ENCODE assay signal across 1 cellular context in genomic region chr12:53757095-53757770, GRCh38.
A peak's percentile ranks its signal among the peaks of the same experiment; 100 is the strongest.
TF ChIP-seq lines count a peak whose summit lies in the region.

No MANE protein-coding gene starts in this region.

TF ChIP-seq in GM12878, 131 proteins besides CTCF, POLR2A, EP300 and RAD21 (continued from another document and continues in another):
- TF ChIP-seq, protein P1, sequence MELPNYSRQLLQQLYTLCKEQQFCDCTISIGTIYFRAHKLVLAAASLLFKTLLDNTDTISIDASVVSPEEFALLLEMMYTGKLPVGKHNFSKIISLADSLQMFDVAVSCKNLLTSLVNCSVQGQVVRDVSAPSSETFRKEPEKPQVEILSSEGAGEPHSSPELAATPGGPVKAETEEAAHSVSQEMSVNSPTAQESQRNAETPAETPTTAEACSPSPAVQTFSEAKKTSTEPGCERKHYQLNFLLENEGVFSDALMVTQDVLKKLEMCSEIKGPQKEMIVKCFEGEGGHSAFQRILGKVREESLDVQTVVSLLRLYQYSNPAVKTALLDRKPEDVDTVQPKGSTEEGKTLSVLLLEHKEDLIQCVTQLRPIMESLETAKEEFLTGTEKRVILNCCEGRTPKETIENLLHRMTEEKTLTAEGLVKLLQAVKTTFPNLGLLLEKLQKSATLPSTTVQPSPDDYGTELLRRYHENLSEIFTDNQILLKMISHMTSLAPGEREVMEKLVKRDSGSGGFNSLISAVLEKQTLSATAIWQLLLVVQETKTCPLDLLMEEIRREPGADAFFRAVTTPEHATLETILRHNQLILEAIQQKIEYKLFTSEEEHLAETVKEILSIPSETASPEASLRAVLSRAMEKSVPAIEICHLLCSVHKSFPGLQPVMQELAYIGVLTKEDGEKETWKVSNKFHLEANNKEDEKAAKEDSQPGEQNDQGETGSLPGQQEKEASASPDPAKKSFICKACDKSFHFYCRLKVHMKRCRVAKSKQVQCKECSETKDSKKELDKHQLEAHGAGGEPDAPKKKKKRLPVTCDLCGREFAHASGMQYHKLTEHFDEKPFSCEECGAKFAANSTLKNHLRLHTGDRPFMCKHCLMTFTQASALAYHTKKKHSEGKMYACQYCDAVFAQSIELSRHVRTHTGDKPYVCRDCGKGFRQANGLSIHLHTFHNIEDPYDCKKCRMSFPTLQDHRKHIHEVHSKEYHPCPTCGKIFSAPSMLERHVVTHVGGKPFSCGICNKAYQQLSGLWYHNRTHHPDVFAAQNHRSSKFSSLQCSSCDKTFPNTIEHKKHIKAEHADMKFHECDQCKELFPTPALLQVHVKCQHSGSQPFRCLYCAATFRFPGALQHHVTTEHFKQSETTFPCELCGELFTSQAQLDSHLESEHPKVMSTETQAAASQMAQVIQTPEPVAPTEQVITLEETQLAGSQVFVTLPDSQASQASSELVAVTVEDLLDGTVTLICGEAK (IDR thresholded peaks at IDR 0.05; ENCODE audit: borderline replicate concordance), result peak; percentile 47; the same call in 1 of the 2 replicates
- no peak for TF ChIP-seq SMAD5 (IDR thresholded peaks at IDR 0.05; ENCODE audit: low read depth)
- no peak for TF ChIP-seq FOXK2 (IDR thresholded peaks at IDR 0.05)
- TF ChIP-seq ZNF207 (IDR thresholded peaks at IDR 0.05; ENCODE audit: borderline replicate concordance), result peak; percentile 49; the same call in 1 of the 2 replicates
- 0 out of 2 replicates have a peak, but pooled peaks have one; percentile 34 for TF ChIP-seq TCF12 (IDR thresholded peaks at IDR 0.05; ENCODE audit: low read depth, low read length)
- TF ChIP-seq SPI1 (IDR thresholded peaks at IDR 0.05; ENCODE audit: borderline replicate concordance, insufficient read depth, low read depth, low read length), result no peak
- no peak for TF ChIP-seq MLLT1 (IDR thresholded peaks at IDR 0.05)
- peak; percentile 98 for TF ChIP-seq CUX1 (IDR thresholded peaks at IDR 0.05; ENCODE audit: insufficient replicate concordance, low read depth, low read length)
- no peak for TF ChIP-seq ZSCAN29 (IDR thresholded peaks at IDR 0.05)
- TF ChIP-seq POLR2AphosphoS2 (IDR thresholded peaks at IDR 0.05; ENCODE audit: low read depth, low read length), result no peak
- TF ChIP-seq SMAD1 (IDR thresholded peaks at IDR 0.05; ENCODE audit: low read depth, partially characterized antibody), result no peak
- no peak for TF ChIP-seq ZBTB11 (CRISPR knock-in tag; IDR thresholded peaks at IDR 0.05)
- TF ChIP-seq ATF7 (IDR thresholded peaks at IDR 0.05; ENCODE audit: low read depth), result peak; percentile 64
- no peak for TF ChIP-seq FOS (IDR thresholded peaks at IDR 0.05; ENCODE audit: borderline replicate concordance, extremely low read depth, insufficient read length)
- no peak for TF ChIP-seq PAX8 (IDR thresholded peaks at IDR 0.05)
- TF ChIP-seq EED (IDR thresholded peaks at IDR 0.05; ENCODE audit: low read depth), result no peak
- no peak for TF ChIP-seq SMARCA5 (IDR thresholded peaks at IDR 0.05)
- TF ChIP-seq, protein P2, sequence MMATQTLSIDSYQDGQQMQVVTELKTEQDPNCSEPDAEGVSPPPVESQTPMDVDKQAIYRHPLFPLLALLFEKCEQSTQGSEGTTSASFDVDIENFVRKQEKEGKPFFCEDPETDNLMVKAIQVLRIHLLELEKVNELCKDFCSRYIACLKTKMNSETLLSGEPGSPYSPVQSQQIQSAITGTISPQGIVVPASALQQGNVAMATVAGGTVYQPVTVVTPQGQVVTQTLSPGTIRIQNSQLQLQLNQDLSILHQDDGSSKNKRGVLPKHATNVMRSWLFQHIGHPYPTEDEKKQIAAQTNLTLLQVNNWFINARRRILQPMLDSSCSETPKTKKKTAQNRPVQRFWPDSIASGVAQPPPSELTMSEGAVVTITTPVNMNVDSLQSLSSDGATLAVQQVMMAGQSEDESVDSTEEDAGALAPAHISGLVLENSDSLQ (IDR thresholded peaks at IDR 0.05), result peak; percentile 91
- peak in 1 of 2 experiments; percentile 28; a peak in 1 of 4 replicates for TF ChIP-seq BHLHE40 (IDR thresholded peaks at IDR 0.05; ENCODE audit: borderline replicate concordance in 1 of 2, low read depth in 2 of 2, low read length in 1 of 2)
- no peak for TF ChIP-seq NFIC (IDR thresholded peaks at IDR 0.05; ENCODE audit: low read depth, low read length)
- TF ChIP-seq IKZF2 (IDR thresholded peaks at IDR 0.05), result peak in 1 of 2 experiments; percentile 27; a peak in 1 of 4 replicates
- TF ChIP-seq EGR1 (IDR thresholded peaks at IDR 0.05; ENCODE audit: borderline replicate concordance in 1 of 2, low read depth in 2 of 2, low read length in 2 of 2), result no peak
- no peak for TF ChIP-seq ZNF274 (IDR thresholded peaks at IDR 0.05; ENCODE audit: insufficient read depth, insufficient read length)
- no peak for TF ChIP-seq CREB1 (IDR thresholded peaks at IDR 0.05; ENCODE audit: low read depth)
- TF ChIP-seq, protein P3, sequence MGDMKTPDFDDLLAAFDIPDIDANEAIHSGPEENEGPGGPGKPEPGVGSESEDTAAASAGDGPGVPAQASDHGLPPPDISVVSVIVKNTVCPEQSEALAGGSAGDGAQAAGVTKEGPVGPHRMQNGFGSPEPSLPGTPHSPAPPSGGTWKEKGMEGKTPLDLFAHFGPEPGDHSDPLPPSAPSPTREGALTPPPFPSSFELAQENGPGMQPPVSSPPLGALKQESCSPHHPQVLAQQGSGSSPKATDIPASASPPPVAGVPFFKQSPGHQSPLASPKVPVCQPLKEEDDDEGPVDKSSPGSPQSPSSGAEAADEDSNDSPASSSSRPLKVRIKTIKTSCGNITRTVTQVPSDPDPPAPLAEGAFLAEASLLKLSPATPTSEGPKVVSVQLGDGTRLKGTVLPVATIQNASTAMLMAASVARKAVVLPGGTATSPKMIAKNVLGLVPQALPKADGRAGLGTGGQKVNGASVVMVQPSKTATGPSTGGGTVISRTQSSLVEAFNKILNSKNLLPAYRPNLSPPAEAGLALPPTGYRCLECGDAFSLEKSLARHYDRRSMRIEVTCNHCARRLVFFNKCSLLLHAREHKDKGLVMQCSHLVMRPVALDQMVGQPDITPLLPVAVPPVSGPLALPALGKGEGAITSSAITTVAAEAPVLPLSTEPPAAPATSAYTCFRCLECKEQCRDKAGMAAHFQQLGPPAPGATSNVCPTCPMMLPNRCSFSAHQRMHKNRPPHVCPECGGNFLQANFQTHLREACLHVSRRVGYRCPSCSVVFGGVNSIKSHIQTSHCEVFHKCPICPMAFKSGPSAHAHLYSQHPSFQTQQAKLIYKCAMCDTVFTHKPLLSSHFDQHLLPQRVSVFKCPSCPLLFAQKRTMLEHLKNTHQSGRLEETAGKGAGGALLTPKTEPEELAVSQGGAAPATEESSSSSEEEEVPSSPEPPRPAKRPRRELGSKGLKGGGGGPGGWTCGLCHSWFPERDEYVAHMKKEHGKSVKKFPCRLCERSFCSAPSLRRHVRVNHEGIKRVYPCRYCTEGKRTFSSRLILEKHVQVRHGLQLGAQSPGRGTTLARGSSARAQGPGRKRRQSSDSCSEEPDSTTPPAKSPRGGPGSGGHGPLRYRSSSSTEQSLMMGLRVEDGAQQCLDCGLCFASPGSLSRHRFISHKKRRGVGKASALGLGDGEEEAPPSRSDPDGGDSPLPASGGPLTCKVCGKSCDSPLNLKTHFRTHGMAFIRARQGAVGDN (IDR thresholded peaks at IDR 0.05), result no peak; the same call in 1 of the 2 replicates
- no peak for TF ChIP-seq HDAC2 (IDR thresholded peaks at IDR 0.05)
- no peak for TF ChIP-seq NFYA (IDR thresholded peaks at IDR 0.05; ENCODE audit: borderline replicate concordance, low read depth, low read length)
- TF ChIP-seq ZZZ3 (IDR thresholded peaks at IDR 0.05; ENCODE audit: control insufficient read depth, insufficient read length, low read depth), result no peak
- TF ChIP-seq TAF1 (IDR thresholded peaks at IDR 0.05; ENCODE audit: borderline replicate concordance, low read depth, low read length), result 0 out of 2 replicates have a peak, but pooled peaks have one; percentile 32
- TF ChIP-seq RCOR1 (conservative IDR thresholded peaks at IDR 0.05; ENCODE audit: low read depth, low read length), result no peak
- no peak for TF ChIP-seq REST (IDR thresholded peaks at IDR 0.05; ENCODE audit: low read depth, low read length)
- TF ChIP-seq CBFB (IDR thresholded peaks at IDR 0.05; ENCODE audit: low read depth), result no peak
- TF ChIP-seq SIX5 (IDR thresholded peaks at IDR 0.05; ENCODE audit: low read depth, low read length, severe bottlenecking), result no peak
